In genomic region chr2:28415715-28416114, GRCh38 we compare ENCODE assay signal across 1 cellular context.
TF ChIP-seq lines count a peak whose summit lies in the region.

No MANE protein-coding gene starts in this region.

TF ChIP-seq in HCT116, 20 proteins besides CTCF, POLR2A, EP300 and RAD21:
- TF ChIP-seq CBX3 (IDR thresholded peaks at IDR 0.05; ENCODE audit: low read depth) (no peak), EZH2phosphoT487 (IDR thresholded peaks at IDR 0.05; ENCODE audit: borderline replicate concordance) (no peak), ELF1 (IDR thresholded peaks at IDR 0.05; ENCODE audit: borderline replicate concordance, low read depth) (no peak), EZH2 (IDR thresholded peaks at IDR 0.05) (no peak), ZNF274 (IDR thresholded peaks at IDR 0.05; ENCODE audit: low read depth, low read length) (no peak), MAX (IDR thresholded peaks at IDR 0.05) (no peak), FOSL1 (IDR thresholded peaks at IDR 0.05; ENCODE audit: low read depth) (no peak), REST (IDR thresholded peaks at IDR 0.05; ENCODE audit: low read depth) (no peak), EGR1 (IDR thresholded peaks at IDR 0.05; ENCODE audit: low read depth) (no peak), SP1 (IDR thresholded peaks at IDR 0.05; ENCODE audit: low read depth) (no peak), SIN3A (IDR thresholded peaks at IDR 0.05; ENCODE audit: low read depth) (no peak), SRF (IDR thresholded peaks at IDR 0.05; ENCODE audit: low read depth) (no peak)
